20 cellular contexts compared by ENCODE assay signal in the genomic region with DNA sequence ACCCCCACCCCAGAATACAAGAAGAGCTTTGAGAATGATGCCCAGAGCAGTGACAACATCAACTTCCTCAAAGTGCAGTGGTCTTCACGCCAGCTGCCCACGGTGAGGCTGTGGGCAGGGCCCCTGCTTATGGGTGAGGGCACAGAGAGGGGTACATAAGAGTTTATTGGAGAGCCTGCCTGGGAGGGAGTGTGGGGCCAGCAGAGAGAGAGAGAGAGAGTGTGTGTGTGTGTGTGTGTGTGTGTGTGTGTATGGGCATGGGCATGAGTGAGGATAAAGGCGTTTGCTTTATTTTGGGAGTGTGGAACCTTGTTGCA. TPM values are rescaled to one million over a fixed set of nuclear protein-coding genes. Genes with fewer than 3 reads are reported as not detected.
DNase-seq lines count a peak whose midpoint lies in the region; ATAC-seq and TF ChIP-seq lines count a peak whose summit lies in the region.
"Had no signal": no experiment of that assay in that cellular context is flagged by ENCODE, and none has a peak within 500 bp of the region (broad histone marks: within the 10 kb centered on the region; RNA-seq: fewer than 3 reads in every experiment).

No MANE protein-coding gene starts in this region.

- DNase-seq in GM10266 (ENCODE audit: extremely low spot score), result peak; percentile 5
- no peak for DNase-seq in central memory CD8-positive, alpha-beta T cell (ENCODE audit: low spot score in 2 of 2)
- peak; percentile 63 for DNase-seq in osteocyte (ENCODE audit: extremely low spot score, unreplicated experiment)
- no peak for DNase-seq in NCI-H1436 treated with DMSO at 0.1 percent for 48 hours (lab: John Stamatoyannopoulos, UW)
- no peak for DNase-seq in left ventricle myocardium inferior
- no peak for DNase-seq in anterior cingulate cortex (lab: John Stamatoyannopoulos, UW)
- DNase-seq: cortex of kidney; Karpas-422; NCI-H1092 treated with DMSO at 0.1 percent for 48 hours; NCI-H2081; NCI-H510A treated with DMSO at 0.1 percent for 48 hours; RPMI8226; stimulated activated CD4-positive, alpha-beta T cell treated with anti-CD3 and anti-CD28 coated beads, Interleukin-12 subunit alpha, Interleukin-12 subunit beta, amount 100 ng/mL, for 4 hours had no signal

- peak overlapping the region in 10 of 11 experiments; percentile 5 to 61 (median 38); a peak in 6 of 22 replicates for H3K9ac ChIP-seq in BLaER1 treated with 17β-estradiol and CSF1 and Interleukin-3, amounts not matched to agents 10 nM and 100 nM

- no peak overlapping the region for H3K4me3 ChIP-seq in BLaER1 treated with 17β-estradiol and CSF1 and Interleukin-3, amounts not matched to agents 10 nM and 100 nM
- no peak overlapping the region for H3K4me3 ChIP-seq in left ventricle myocardium inferior
- H3K4me3 ChIP-seq: breast epithelium, gastroesophageal sphincter had no signal

- peaks cover 22% of the 10 kb centered on the region for H3K4me1 Mint-ChIP-seq in central memory CD8-positive, alpha-beta T cell
- peaks cover 19% of the 10 kb centered on the region for H3K4me1 Mint-ChIP-seq in osteocyte (ENCODE audit: unreplicated experiment)

- no peak for ATAC-seq in central memory CD8-positive, alpha-beta T cell (replicated peaks; ENCODE audit: extremely low read depth, poor library complexity, severe bottlenecking)
- ATAC-seq: gastroesophageal sphincter had no signal

- peaks cover 7% of the 10 kb centered on the region for H3K27me3 Mint-ChIP-seq in central memory CD8-positive, alpha-beta T cell
- H3K27me3 Mint-ChIP-seq in osteocyte (ENCODE audit: unreplicated experiment), result no peaks in the 10 kb centered on the region

- no peaks in the 10 kb centered on the region for H3K9me3 Mint-ChIP-seq in central memory CD8-positive, alpha-beta T cell
- H3K9me3 Mint-ChIP-seq in osteocyte (ENCODE audit: unreplicated experiment), result no peaks in the 10 kb centered on the region

- peaks cover 36 to 76% (median 51%) of the 10 kb centered on the region in 10 experiments for H3K4me1 ChIP-seq in BLaER1 treated with 17β-estradiol and CSF1 and Interleukin-3, amounts not matched to agents 10 nM and 100 nM
- peaks cover 61% of the 10 kb centered on the region for H3K4me1 ChIP-seq in left ventricle myocardium inferior

- peaks cover 26% of the 10 kb centered on the region for H3K36me3 Mint-ChIP-seq in central memory CD8-positive, alpha-beta T cell (ENCODE audit: insufficient read depth)
- peaks cover 47% of the 10 kb centered on the region for H3K36me3 Mint-ChIP-seq in osteocyte (ENCODE audit: unreplicated experiment)

- TF ChIP-seq CTCF in GM10266 (IDR thresholded peaks at IDR 0.05; ENCODE audit: control insufficient read depth, insufficient read depth, low read depth, missing control alignments) (no peak), osteocyte (IDR thresholded peaks at IDR 0.05) (no peak), left ventricle myocardium inferior (IDR thresholded peaks at IDR 0.05; ENCODE audit: borderline replicate concordance) (no peak)

- intact Hi-C loops in left ventricle myocardium inferior (cut with micrococcal nuclease), result no loop called here

- H3K27me3 ChIP-seq in BLaER1 treated with 17β-estradiol and CSF1 and Interleukin-3, amounts not matched to agents 10 nM and 100 nM, result peaks cover 15 to 29% (median 22%) of the 10 kb centered on the region in 11 experiments
- no peaks in the 10 kb centered on the region for H3K27me3 ChIP-seq in left ventricle myocardium inferior (ENCODE audit: low read depth)
- H3K27me3 ChIP-seq: breast epithelium, gastroesophageal sphincter had no signal

- peak overlapping the region; percentile 4 to 68 (median 61); a peak in 21 of 22 replicates for H3K4me2 ChIP-seq in BLaER1 treated with 17β-estradiol and CSF1 and Interleukin-3, amounts not matched to agents 10 nM and 100 nM

- no peak overlapping the region for H3K4me3 Mint-ChIP-seq in central memory CD8-positive, alpha-beta T cell
- no peak overlapping the region for H3K4me3 Mint-ChIP-seq in osteocyte (ENCODE audit: unreplicated experiment)

- peak overlapping the region; percentile 69 for H3K27ac Mint-ChIP-seq in central memory CD8-positive, alpha-beta T cell (ENCODE audit: low read depth)
- no peak overlapping the region for H3K27ac Mint-ChIP-seq in osteocyte (ENCODE audit: unreplicated experiment)

- peaks cover 92 to 97% (median 94%) of the 10 kb centered on the region in 11 experiments for H3K36me3 ChIP-seq in BLaER1 treated with 17β-estradiol and CSF1 and Interleukin-3, amounts not matched to agents 10 nM and 100 nM
- H3K36me3 ChIP-seq in left ventricle myocardium inferior, result peaks cover 84% of the 10 kb centered on the region

- H4K20me1 ChIP-seq in BLaER1 treated with 17β-estradiol and CSF1 and Interleukin-3, amounts not matched to agents 10 nM and 100 nM, result peaks cover 66 to 100% (median 93%) of the 10 kb centered on the region in 11 experiments

- H3K9me3 ChIP-seq in BLaER1 treated with 17β-estradiol and CSF1 and Interleukin-3, amounts not matched to agents 10 nM and 100 nM (replicated peaks in 1 of 11), result no peaks in the 10 kb centered on the region
- no peaks in the 10 kb centered on the region for H3K9me3 ChIP-seq in left ventricle myocardium inferior (replicated peaks)
- H3K9me3 ChIP-seq: breast epithelium, gastroesophageal sphincter had no signal

- H3K27ac ChIP-seq in BLaER1 treated with 17β-estradiol and CSF1 and Interleukin-3, amounts not matched to agents 10 nM and 100 nM, result peak overlapping the region in 7 of 11 experiments; percentile 24 to 52 (median 37); a peak in 12 of 22 replicates
- no peak overlapping the region for H3K27ac ChIP-seq in left ventricle myocardium inferior (replicated peaks)
- H3K27ac ChIP-seq: breast epithelium, epithelial cell of prostate had no signal

RNA-seq across cellular contexts. Expression of a gene that starts 9.5 kb away (rescaled TPM):
- total RNA-seq in osteocyte, result not detected in 2 replicates
- total RNA-seq in left ventricle myocardium inferior, result not detected
- total RNA-seq: breast epithelium, G401, kidney epithelial cell, renal cortical epithelial cell had no signal

RNA-seq across cellular contexts. Expression of a gene that starts 9.9 kb away (rescaled TPM):
- total RNA-seq in osteocyte (259 and 289 TPM in 2 replicates), left ventricle myocardium inferior (115 TPM)

RNA-seq across cellular contexts. Expression of a gene that starts 17.9 kb away (rescaled TPM):
- total RNA-seq in osteocyte (not detected in 2 replicates), left ventricle myocardium inferior (20.9 TPM)
- total RNA-seq: G401, kidney epithelial cell, renal cortical epithelial cell had no signal

RNA-seq across cellular contexts. Expression of a gene that starts 42.5 kb away (rescaled TPM):
- not detected in 2 replicates for total RNA-seq in osteocyte
- total RNA-seq in left ventricle myocardium inferior, result 0.49 TPM

Comparison
In these comparisons a context has a peak if more than half of its experiments do, and no peak if none do; other contexts are left out.
1. DNase-seq: peak in GM10266 (single experiment) and osteocyte (single experiment); none in central memory CD8-positive, alpha-beta T cell (0 of 2), NCI-H1436 treated with DMSO at 0.1 percent for 48 hours (single experiment), left ventricle myocardium inferior (single experiment) and anterior cingulate cortex (0 of 58).
2. RNA of a gene that starts 17.9 kb away (total RNA-seq): 20.9 TPM in left ventricle myocardium inferior (single experiment); not detected in osteocyte; every median in the first group is over 10 times any median in the second.